ENCODE assay signal across 17 cellular contexts in the genomic region with DNA sequence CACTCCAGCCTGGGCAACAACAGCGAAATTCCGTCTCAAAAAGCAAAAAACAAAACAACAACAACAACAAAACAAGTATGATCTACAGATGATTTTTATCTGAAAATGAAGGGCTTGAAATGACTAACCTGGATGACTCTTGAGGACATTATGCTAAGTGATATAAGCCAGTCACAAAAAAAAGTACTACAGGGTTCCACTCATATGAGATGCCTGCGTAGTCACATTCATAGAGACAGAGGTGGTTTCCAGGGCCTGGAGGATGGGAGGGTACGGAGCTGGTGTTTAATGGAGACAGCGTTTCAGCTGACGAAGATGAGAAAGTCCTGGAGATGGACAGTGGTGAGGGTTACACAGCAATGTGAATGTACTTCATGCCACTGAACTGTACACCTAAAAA. TPM values are rescaled to one million over a fixed set of nuclear protein-coding genes. Genes with fewer than 3 reads are reported as not detected.
A peak's percentile ranks its signal among the peaks of the same experiment; 100 is the strongest.
DNase-seq lines count a peak whose midpoint lies in the region; ATAC-seq and TF ChIP-seq lines count a peak whose summit lies in the region.
"Had no signal": no experiment of that assay in that cellular context is flagged by ENCODE, and none has a peak within 500 bp of the region (broad histone marks: within the 10 kb centered on the region; RNA-seq: fewer than 3 reads in every experiment).

No MANE protein-coding gene starts in this region.

- H3K27ac ChIP-seq in OCI-LY3 (ENCODE audit: low read length) (no peak overlapping the region), neuronal stem cell (replicated peaks; ENCODE audit: low read length) (no peak overlapping the region)
- H3K27ac ChIP-seq: GM23248, SJSA1 had no signal

- H3K9me3 Mint-ChIP-seq in activated T-cell treated with anti-CD3 and anti-CD28 coated beads, Interleukin-2, amount 50 U/mL, for 72 hours, result peaks cover 1% of the 10 kb centered on the region in 2 donors
- no peaks in the 10 kb centered on the region for H3K9me3 Mint-ChIP-seq in effector memory CD8-positive, alpha-beta T cell
- H3K9me3 Mint-ChIP-seq in stimulated activated effector memory CD8-positive, alpha-beta T cell treated with anti-CD3 and anti-CD28 coated beads, Interleukin-12 subunit alpha, Interleukin-12 subunit beta, amount 100 ng/mL, for 72 hours, result no peaks in the 10 kb centered on the region

- H2BK120ac ChIP-seq in neuronal stem cell (ENCODE audit: low read depth, low read length), result no peak overlapping the region

- H3K36me3 ChIP-seq in OCI-LY3 (replicated peaks; ENCODE audit: low read depth, low read length) (no peaks in the 10 kb centered on the region), neuronal stem cell (replicated peaks in 1 of 2; ENCODE audit: control insufficient read depth in 2 of 2, insufficient read depth in 2 of 2, low read length in 2 of 2) (no peaks in the 10 kb centered on the region)
- H3K36me3 ChIP-seq: BE2C, MG63, SJSA1 had no signal

- peaks cover 39% of the 10 kb centered on the region for H3K4me1 Mint-ChIP-seq in activated T-cell treated with anti-CD3 and anti-CD28 coated beads, Interleukin-2, amount 50 U/mL, for 72 hours (ENCODE audit: low read depth)
- H3K4me1 Mint-ChIP-seq in effector memory CD8-positive, alpha-beta T cell (ENCODE audit: low read depth in 2 of 2), result peaks cover 21 to 32% of the 10 kb centered on the region in 2 donors
- peaks cover 30% of the 10 kb centered on the region for H3K4me1 Mint-ChIP-seq in stimulated activated effector memory CD8-positive, alpha-beta T cell treated with anti-CD3 and anti-CD28 coated beads, Interleukin-12 subunit alpha, Interleukin-12 subunit beta, amount 100 ng/mL, for 72 hours

- H3K4me3 ChIP-seq in OCI-LY3 (ENCODE audit: low read length) (no peak overlapping the region), neuronal stem cell (ENCODE audit: low read length in 2 of 2) (no peak overlapping the region)
- H3K4me3 ChIP-seq: GM23248, MG63, SJSA1 had no signal

- H3K14ac ChIP-seq in neuronal stem cell (ENCODE audit: low read length), result no peak overlapping the region

- H2BK5ac ChIP-seq in neuronal stem cell (ENCODE audit: low read length), result no peak overlapping the region

- no CpG with 5 or more reads among the region's 6 CpGs for WGBS in neuronal stem cell (ENCODE audit: extremely low coverage in 2 of 2, insufficient read length in 2 of 2, insufficient replicate concordance in 1 of 2), 2 donors

- no peak overlapping the region for H2BK12ac ChIP-seq in neuronal stem cell (ENCODE audit: low read length)

- H3K9me3 ChIP-seq in OCI-LY3 (ENCODE audit: insufficient read depth, low read length), result no peaks in the 10 kb centered on the region
- peaks cover 0 to 3% of the 10 kb centered on the region in 2 donors for H3K9me3 ChIP-seq in neuronal stem cell (replicated peaks in 1 of 2; ENCODE audit: control insufficient read depth in 2 of 2, insufficient read depth in 1 of 2, low read depth in 1 of 2, low read length in 2 of 2)
- H3K9me3 ChIP-seq: MG63, SJSA1 had no signal

- H2AFZ ChIP-seq in OCI-LY3 (ENCODE audit: low read depth, low read length) (no peak overlapping the region), neuronal stem cell (ENCODE audit: low read length) (no peak overlapping the region)
- H2AFZ ChIP-seq: GM23248 had no signal

- ATAC-seq in activated T-cell treated with anti-CD3 and anti-CD28 coated beads, Interleukin-2, amount 50 U/mL, for 72 hours (replicated peaks in 1 of 2), result peak; percentile 42 to 71
- ATAC-seq in effector memory CD8-positive, alpha-beta T cell (replicated peaks), result no peak
- ATAC-seq in stimulated activated effector memory CD8-positive, alpha-beta T cell treated with anti-CD3 and anti-CD28 coated beads, Interleukin-12 subunit alpha, Interleukin-12 subunit beta, amount 100 ng/mL, for 72 hours, result peak; percentile 66

- no peak overlapping the region for H4K8ac ChIP-seq in neuronal stem cell (ENCODE audit: low read depth, low read length)

- no peak overlapping the region for H3K18ac ChIP-seq in neuronal stem cell (ENCODE audit: low read length)

- peaks cover 51% of the 10 kb centered on the region for H3K27me3 Mint-ChIP-seq in activated T-cell treated with anti-CD3 and anti-CD28 coated beads, Interleukin-2, amount 50 U/mL, for 72 hours (ENCODE audit: low read depth)
- peaks cover 41 to 57% of the 10 kb centered on the region in 2 donors for H3K27me3 Mint-ChIP-seq in effector memory CD8-positive, alpha-beta T cell

- H3K4me1 ChIP-seq in OCI-LY3 (ENCODE audit: low read length), result peaks cover 15% of the 10 kb centered on the region
- peaks cover 5 to 25% of the 10 kb centered on the region in 2 donors for H3K4me1 ChIP-seq in neuronal stem cell (ENCODE audit: control insufficient read depth in 2 of 2, insufficient read depth in 1 of 2, low read depth in 1 of 2, low read length in 2 of 2)
- H3K4me1 ChIP-seq: SJSA1 had no signal

- H3K79me2 ChIP-seq in OCI-LY3 (ENCODE audit: low read length), result no peaks in the 10 kb centered on the region

- peaks cover 2 to 3% of the 10 kb centered on the region in 2 donors for H3K36me3 Mint-ChIP-seq in activated T-cell treated with anti-CD3 and anti-CD28 coated beads, Interleukin-2, amount 50 U/mL, for 72 hours (ENCODE audit: insufficient read depth in 2 of 2)
- H3K36me3 Mint-ChIP-seq in effector memory CD8-positive, alpha-beta T cell (ENCODE audit: insufficient read depth), result no peaks in the 10 kb centered on the region
- peaks cover under 1% of the 10 kb centered on the region for H3K36me3 Mint-ChIP-seq in stimulated activated effector memory CD8-positive, alpha-beta T cell treated with anti-CD3 and anti-CD28 coated beads, Interleukin-12 subunit alpha, Interleukin-12 subunit beta, amount 100 ng/mL, for 72 hours
- H3K36me3 Mint-ChIP-seq: CD14-positive monocyte had no signal

- H3K4me2 ChIP-seq in OCI-LY3 (ENCODE audit: low read length), result peak overlapping the region; percentile 75
- H3K4me2 ChIP-seq in neuronal stem cell (ENCODE audit: insufficient read depth, low read length, poor library complexity, severe bottlenecking), result no peak overlapping the region

- H2BK15ac ChIP-seq in neuronal stem cell (ENCODE audit: low read length), result no peak overlapping the region

- no peak overlapping the region for H3K23ac ChIP-seq in neuronal stem cell (ENCODE audit: low read depth, low read length, poor library complexity)

- no peak for TF ChIP-seq CTCF in OCI-LY3 (IDR thresholded peaks at IDR 0.05; ENCODE audit: low read depth, low read length)

- H3K4me3 Mint-ChIP-seq in activated T-cell treated with anti-CD3 and anti-CD28 coated beads, Interleukin-2, amount 50 U/mL, for 72 hours, result peak overlapping the region in 1 of 2 donors; percentile 48
- H3K4me3 Mint-ChIP-seq in effector memory CD8-positive, alpha-beta T cell, result peak overlapping the region; percentile 44 to 76
- peak overlapping the region; percentile 47 for H3K4me3 Mint-ChIP-seq in stimulated activated effector memory CD8-positive, alpha-beta T cell treated with anti-CD3 and anti-CD28 coated beads, Interleukin-12 subunit alpha, Interleukin-12 subunit beta, amount 100 ng/mL, for 72 hours
- H3K4me3 Mint-ChIP-seq: HFFc6 had no signal

- H3K9ac ChIP-seq in OCI-LY3 (ENCODE audit: low read length), result no peak overlapping the region
- no peak overlapping the region for H3K9ac ChIP-seq in neuronal stem cell (ENCODE audit: low read depth, low read length, poor library complexity)
- H3K9ac ChIP-seq: GM23248 had no signal

- no peaks in the 10 kb centered on the region for H4K20me1 ChIP-seq in OCI-LY3 (ENCODE audit: insufficient read depth, low read length)

- no peak overlapping the region for H3K27ac Mint-ChIP-seq in activated T-cell treated with anti-CD3 and anti-CD28 coated beads, Interleukin-2, amount 50 U/mL, for 72 hours
- peak overlapping the region in 1 of 2 donors; percentile 65 for H3K27ac Mint-ChIP-seq in effector memory CD8-positive, alpha-beta T cell
- no peak overlapping the region for H3K27ac Mint-ChIP-seq in stimulated activated effector memory CD8-positive, alpha-beta T cell treated with anti-CD3 and anti-CD28 coated beads, Interleukin-12 subunit alpha, Interleukin-12 subunit beta, amount 100 ng/mL, for 72 hours
- H3K27ac Mint-ChIP-seq: CD14-positive monocyte, HFFc6 had no signal

- DNase-seq in activated T-cell treated with anti-CD3 and anti-CD28 coated beads, Interleukin-2, amount 50 U/mL, for 72 hours, result no peak
- no peak for DNase-seq in activated T-cell treated with anti-CD3 and anti-CD28 coated beads, Interleukin-2, amount 50 U/mL, for 1 hour
- no peak for DNase-seq in effector memory CD8-positive, alpha-beta T cell
- no peak for DNase-seq in stimulated activated effector memory CD8-positive, alpha-beta T cell treated with anti-CD3 and anti-CD28 coated beads, Interleukin-12 subunit alpha, Interleukin-12 subunit beta, amount 100 ng/mL, for 72 hours (ENCODE audit: low spot score in 2 of 2)
- DNase-seq in activated gamma-delta T cell treated with Interleukin-2 at 50 U/mL for 16 hours (no peak), MV-4-11 (lab: John Stamatoyannopoulos, UW) (no peak), neuronal stem cell (ENCODE audit: low spot score) (no peak)
- DNase-seq: MG63, Right ventricle myocardium superior had no signal

- no peak overlapping the region for H2AK5ac ChIP-seq in neuronal stem cell (ENCODE audit: low read depth, low read length)

- H3K79me1 ChIP-seq in neuronal stem cell (ENCODE audit: low read depth, low read length), result no peaks in the 10 kb centered on the region

- H3K27me3 ChIP-seq in OCI-LY3 (ENCODE audit: low read depth, low read length) (peaks cover 35% of the 10 kb centered on the region), neuronal stem cell (ENCODE audit: control insufficient read depth in 3 of 3, insufficient read depth in 3 of 3, low read depth in 1 of 3, low read length in 3 of 3) (peaks cover 14 to 57% (median 44%) of the 10 kb centered on the region in 3 experiments)
- H3K27me3 ChIP-seq: BE2C had no signal

- no peak overlapping the region for H4K91ac ChIP-seq in neuronal stem cell (ENCODE audit: low read depth, low read length, poor library complexity)

- no peak overlapping the region for H3K4ac ChIP-seq in neuronal stem cell (ENCODE audit: low read length)

RNA-seq across cellular contexts. Expression of a gene that starts 8.3 kb away (rescaled TPM):
- 1 to 10 TPM; 4.1 to 7.4 TPM for total RNA-seq in activated T-cell treated with anti-CD3 and anti-CD28 coated beads, Interleukin-2, amount 50 U/mL, for 72 hours
- 0.74 TPM for polyA plus RNA-seq in neuronal stem cell (2013, experiment 1 of 2)
- polyA plus RNA-seq in neuronal stem cell (2013, experiment 2 of 2), result 0.71 TPM
- total RNA-seq: GM23248, HFFc6, LHCN-M2, NCI-H460, Right ventricle myocardium superior, SJSA1 had no signal
- polyA plus RNA-seq: CD14-positive monocyte, GM23248 had no signal
